8 cellular contexts compared by ENCODE assay signal in the genomic region with DNA sequence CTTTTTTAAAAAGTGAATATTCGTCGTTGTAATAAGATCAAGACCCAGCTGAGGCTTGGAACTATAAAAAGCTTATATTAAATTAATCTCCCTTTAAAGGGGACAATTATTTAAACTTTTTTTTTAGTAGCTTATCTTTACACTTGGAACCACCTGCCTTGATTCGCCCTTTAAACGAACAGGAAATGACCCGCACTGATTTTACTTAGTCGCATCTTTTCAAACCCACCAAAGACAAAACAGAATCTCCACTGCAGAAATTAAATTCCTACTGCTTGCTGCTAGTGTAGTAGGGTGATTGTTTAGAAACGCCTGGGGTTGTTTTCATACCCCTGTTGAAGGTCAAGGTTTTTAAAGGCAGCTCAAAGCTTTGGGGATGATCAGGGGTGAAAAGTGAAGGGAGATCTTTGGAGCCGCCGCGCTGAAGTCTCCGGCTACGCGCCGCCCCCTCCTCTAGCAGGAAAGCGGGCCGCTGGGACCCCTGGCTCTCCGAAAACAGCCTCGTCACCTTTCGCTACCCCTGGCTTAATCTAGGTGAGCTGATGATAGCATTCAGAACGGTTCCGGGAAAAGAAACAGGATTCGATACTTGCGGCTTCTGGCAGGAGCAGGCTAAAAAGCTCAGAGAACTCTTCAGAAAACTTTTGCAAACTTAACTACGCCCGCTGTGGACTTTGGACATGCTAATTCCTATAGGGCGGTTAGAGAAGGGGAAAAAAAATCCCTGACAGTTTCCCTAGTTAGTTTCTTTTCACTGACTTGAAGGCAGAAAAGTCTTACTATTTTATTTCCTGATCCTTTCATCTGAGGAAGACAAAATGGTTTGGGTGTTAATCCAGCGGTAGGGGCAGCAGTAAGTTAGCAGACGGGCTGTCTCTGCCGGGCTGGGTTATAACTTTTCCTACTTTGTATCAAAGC.
A peak's percentile ranks its signal among the peaks of the same experiment; 100 is the strongest.
DNase-seq lines count a peak whose midpoint lies in the region; ATAC-seq and TF ChIP-seq lines count a peak whose summit lies in the region.

No MANE protein-coding gene starts in this region.

- H3K27ac ChIP-seq in BLaER1 treated with 17β-estradiol and CSF1 and Interleukin-3, amounts not matched to agents 10 nM and 100 nM: peak overlapping the region; percentile 95 to 99 (median 98)
- H3K27ac ChIP-seq in adipose tissue (ENCODE audit: low read depth, low read length) (peak overlapping the region; percentile 68), left lung (peak overlapping the region; percentile 98 to 99), thyroid gland (peak overlapping the region in 2 of 3 donors; percentile 60 to 77)

- intact Hi-C loops in left lung (cut with DNase I) (no loop called here), thyroid gland (cut with DNase I) (loop anchor here (10.0 kb wide), 3 partner anchors 61 to 519 kb away; no protein-coding TSS in a partner anchor)

- H3K4me1 ChIP-seq in BLaER1 treated with 17β-estradiol and CSF1 and Interleukin-3, amounts not matched to agents 10 nM and 100 nM: peaks cover 7 to 43% (median 15%) of the 10 kb centered on the region in 10 experiments
- H3K4me1 ChIP-seq in left lung (peaks cover 10 to 44% of the 10 kb centered on the region in 2 donors), thyroid gland (peaks cover 11 to 28% of the 10 kb centered on the region in 2 donors)

- H3K27ac Mint-ChIP-seq in IgD-negative memory B cell: peak overlapping the region; percentile 52 to 73 (median 59)

- H3K4me3 ChIP-seq in BLaER1 treated with 17β-estradiol and CSF1 and Interleukin-3, amounts not matched to agents 10 nM and 100 nM: peak overlapping the region; percentile 80 to 99 (median 96)
- H3K4me3 ChIP-seq in left lung (peak overlapping the region; percentile 58 to 64), thyroid gland (replicated peaks in 1 of 3) (peak overlapping the region in 2 of 3 donors; percentile 4 to 74)

- 15 to 28% (median 16%) methylated on average over 29 of the region's 29 CpGs for whole genome bisulfite sequencing in adipose tissue, 3 donors
- 29 to 30% methylated on average over 29 of the region's 29 CpGs for WGBS in thyroid gland, 2 donors

- peak in 1 of 2 donors; percentile 75 for DNase-seq in left lung
- no peak for DNase-seq in thyroid gland
- DNase-seq in amygdala (lab: John Stamatoyannopoulos, UW): no peak
- no peak for DNase-seq in DMS114 treated with DMSO at 0.1 percent for 48 hours (lab: John Stamatoyannopoulos, UW; ENCODE audit: unreplicated experiment)

- peaks cover 1% of the 10 kb centered on the region for H3K36me3 Mint-ChIP-seq in IgD-negative memory B cell

- TF ChIP-seq CTCF in left lung (IDR thresholded peaks at IDR 0.05) (no peak), thyroid gland (IDR thresholded peaks at IDR 0.05) (no peak)

- H3K36me3 ChIP-seq in BLaER1 treated with 17β-estradiol and CSF1 and Interleukin-3, amounts not matched to agents 10 nM and 100 nM: peaks cover 54 to 72% (median 68%) of the 10 kb centered on the region in 11 experiments; a peak in 21 of 22 replicates
- H3K36me3 ChIP-seq in left lung (peaks cover 0 to 5% of the 10 kb centered on the region in 2 donors), thyroid gland (no peaks in the 10 kb centered on the region)

- H3K27me3 ChIP-seq in BLaER1 treated with 17β-estradiol and CSF1 and Interleukin-3, amounts not matched to agents 10 nM and 100 nM: no peaks in the 10 kb centered on the region
- H3K27me3 ChIP-seq in left lung (peaks cover 0 to 29% of the 10 kb centered on the region in 2 donors), thyroid gland (peaks cover 32% of the 10 kb centered on the region)

- H3K9me3 ChIP-seq in BLaER1 treated with 17β-estradiol and CSF1 and Interleukin-3, amounts not matched to agents 10 nM and 100 nM (replicated peaks in 1 of 11): peaks cover 0 to 9% (median 0%) of the 10 kb centered on the region in 11 experiments; a peak in 6 of 22 replicates
- no peaks in the 10 kb centered on the region for H3K9me3 ChIP-seq in left lung
- no peaks in the 10 kb centered on the region for H3K9me3 ChIP-seq in thyroid gland

- H3K27me3 Mint-ChIP-seq in IgD-negative memory B cell: peaks cover 1% of the 10 kb centered on the region

- H3K4me3 Mint-ChIP-seq in IgD-negative memory B cell: peak overlapping the region; percentile 49 to 97 (median 80)

- no peaks in the 10 kb centered on the region for H3K9me3 Mint-ChIP-seq in IgD-negative memory B cell

- ATAC-seq in left lung: no peak
- ATAC-seq in GM18511 (IDR thresholded peaks at IDR 0.05; ENCODE audit: unreplicated experiment): no peak

- TF ChIP-seq POLR2A in thyroid gland (IDR thresholded peaks at IDR 0.05): no peak

- peaks cover 24 to 40% (median 31%) of the 10 kb centered on the region in 3 donors for H3K4me1 Mint-ChIP-seq in IgD-negative memory B cell

- peak overlapping the region; percentile 20 to 97 (median 87); a peak in 20 of 22 replicates for H3K4me2 ChIP-seq in BLaER1 treated with 17β-estradiol and CSF1 and Interleukin-3, amounts not matched to agents 10 nM and 100 nM

- H4K20me1 ChIP-seq in BLaER1 treated with 17β-estradiol and CSF1 and Interleukin-3, amounts not matched to agents 10 nM and 100 nM: peaks cover 69 to 96% (median 75%) of the 10 kb centered on the region in 11 experiments

- peak overlapping the region; percentile 93 to 100 (median 98) for H3K9ac ChIP-seq in BLaER1 treated with 17β-estradiol and CSF1 and Interleukin-3, amounts not matched to agents 10 nM and 100 nM

Comparison
In these comparisons a context has a peak if more than half of its experiments do, and no peak if none do; other contexts are left out.
1. H3K4me3 ChIP-seq: peak in every context shown above with its lines; median percentile 96 in BLaER1 treated with 17β-estradiol and CSF1 and Interleukin-3, amounts not matched to agents 10 nM and 100 nM; 61 in left lung; 39 in thyroid gland.